Comparison of ENCODE assay signal across 8 cellular contexts in the genomic region with DNA sequence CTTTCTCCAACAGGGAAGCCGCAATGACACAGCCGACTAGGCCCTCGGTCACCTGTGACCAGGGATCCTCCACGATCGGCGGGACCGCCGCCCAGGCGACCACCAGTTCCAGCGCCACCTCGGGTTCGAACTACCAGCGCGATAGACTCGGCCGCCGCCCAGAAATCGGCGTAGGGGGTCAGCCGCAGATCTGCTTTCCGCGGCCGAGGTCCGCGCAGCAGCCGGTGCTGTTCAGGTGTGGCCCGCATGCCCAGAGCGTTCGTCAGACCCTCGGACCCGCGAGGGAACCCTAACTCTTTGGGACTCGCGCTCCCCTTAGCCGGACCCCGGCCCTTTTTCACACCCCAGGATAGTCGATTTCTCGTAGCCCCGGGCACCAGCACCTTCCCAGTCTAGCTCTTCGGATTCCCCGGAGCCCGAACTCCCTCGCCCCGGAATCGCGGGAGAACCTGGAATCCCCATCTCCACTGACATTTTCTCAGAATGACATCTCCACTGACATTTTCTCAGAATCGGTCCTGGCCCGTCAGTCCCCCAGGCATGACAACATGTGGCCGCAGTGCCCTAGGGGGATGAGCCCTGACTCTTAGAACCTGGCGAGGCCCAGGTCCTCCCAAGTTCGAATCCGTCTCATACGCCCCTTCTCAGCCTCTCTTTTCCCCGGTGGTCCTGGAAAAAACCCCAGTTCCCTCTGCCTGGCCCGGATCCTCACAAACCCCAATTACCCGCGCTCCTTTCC. TPM values are rescaled to one million over a fixed set of nuclear protein-coding genes. Genes with fewer than 3 reads are reported as not detected.
DNase-seq lines count a peak whose midpoint lies in the region; ATAC-seq and TF ChIP-seq lines count a peak whose summit lies in the region.

No MANE protein-coding gene starts in this region.

- peaks cover 34 to 59% (median 58%) of the 10 kb centered on the region in 3 donors for H3K27me3 Mint-ChIP-seq in CD14-positive monocyte (ENCODE audit: low read depth in 3 of 3)

- no peak overlapping the region; the same call in 1 of the 2 replicates for H3K9ac ChIP-seq in OCI-LY3 (ENCODE audit: low read length)

- H3K9me3 ChIP-seq in OCI-LY3 (ENCODE audit: insufficient read depth, low read length): no peaks in the 10 kb centered on the region
- H3K9me3 ChIP-seq in esophagus muscularis mucosa: no peaks in the 10 kb centered on the region

- H3K27ac ChIP-seq in OCI-LY3 (ENCODE audit: low read length) (no peak overlapping the region), esophagus muscularis mucosa (replicated peaks in 1 of 4) (no peak overlapping the region)

- TF ChIP-seq EP300 in esophagus muscularis mucosa (IDR thresholded peaks at IDR 0.05): no peak

- H3K4me3 Mint-ChIP-seq in CD14-positive monocyte: peak overlapping the region; percentile 92 to 99

- peaks cover 0 to 22% (median 6%) of the 10 kb centered on the region in 7 donors for H3K9me3 Mint-ChIP-seq in CD14-positive monocyte

- TF ChIP-seq POLR2A in esophagus muscularis mucosa (IDR thresholded peaks at IDR 0.05; ENCODE audit: low read depth): no peak

- ATAC-seq in omental fat pad (ENCODE audit: low FRiP score): peak; percentile 8
- no peak for ATAC-seq in GM21529 (IDR thresholded peaks at IDR 0.05; ENCODE audit: unreplicated experiment)

- H3K36me3 ChIP-seq in OCI-LY3 (replicated peaks; ENCODE audit: low read depth, low read length) (no peaks in the 10 kb centered on the region), esophagus muscularis mucosa (no peaks in the 10 kb centered on the region)

- peaks cover 24% of the 10 kb centered on the region for H3K4me1 Mint-ChIP-seq in CD14-positive monocyte

- intact Hi-C loops in CD14-positive monocyte (cut with micrococcal nuclease) (loop anchor here in 1 of 2 donors (5.0 kb wide), 1 partner anchor 61 kb away; the partner anchor contains the start of gene THG1L), esophagus muscularis mucosa (cut with DNase I) (loop anchor here (5.0 kb wide), 1 partner anchor 46 kb away; no protein-coding TSS in a partner anchor)

- H3K36me3 Mint-ChIP-seq in CD14-positive monocyte: peaks cover 8 to 12% of the 10 kb centered on the region in 2 donors

- WGBS in esophagus muscularis mucosa: 50% methylated on average over 37 of the region's 57 CpGs

- no peaks in the 10 kb centered on the region for H3K27me3 ChIP-seq in OCI-LY3 (ENCODE audit: low read depth, low read length)
- H3K27me3 ChIP-seq in esophagus muscularis mucosa: peaks cover 0 to 26% (median 4%) of the 10 kb centered on the region in 4 donors

- H3K79me2 ChIP-seq in OCI-LY3 (ENCODE audit: low read length): no peaks in the 10 kb centered on the region

- H3K4me2 ChIP-seq in OCI-LY3 (ENCODE audit: low read length): peak overlapping the region; percentile 98

- peak overlapping the region; percentile 95; the same call in 1 of the 2 replicates for H2AFZ ChIP-seq in OCI-LY3 (ENCODE audit: low read depth, low read length)

- H4K20me1 ChIP-seq in OCI-LY3 (ENCODE audit: insufficient read depth, low read length): no peaks in the 10 kb centered on the region

- H3K27ac Mint-ChIP-seq in CD14-positive monocyte: peak overlapping the region in 3 of 7 donors; percentile 6 to 70 (median 37)

- H3K4me1 ChIP-seq in OCI-LY3 (ENCODE audit: low read length) (peaks cover 15% of the 10 kb centered on the region), esophagus muscularis mucosa (peaks cover 13 to 16% (median 15%) of the 10 kb centered on the region in 4 donors)

- TF ChIP-seq CTCF in CD14-positive monocyte (IDR thresholded peaks at IDR 0.05) (no peak), OCI-LY3 (IDR thresholded peaks at IDR 0.05; ENCODE audit: low read depth, low read length) (no peak), esophagus muscularis mucosa (IDR thresholded peaks at IDR 0.05) (no peak), omental fat pad (IDR thresholded peaks at IDR 0.05) (no peak), GM20000 (IDR thresholded peaks at IDR 0.05; ENCODE audit: extremely low read depth, missing control alignments) (no peak)

- H3K4me3 ChIP-seq in OCI-LY3 (ENCODE audit: low read length): peak overlapping the region; percentile 83
- peak overlapping the region; percentile 60 to 79 (median 64) for H3K4me3 ChIP-seq in esophagus muscularis mucosa

- no peak for DNase-seq in CD14-positive monocyte (ENCODE audit: low spot score)
- DNase-seq in esophagus muscularis mucosa (ENCODE audit: extremely low spot score): peak; percentile 60
- DNase-seq in omental fat pad (ENCODE audit: low spot score): no peak
- DNase-seq in GM20000 (ENCODE audit: low spot score): no peak
- DNase-seq in HPDE6-E6E7 (ENCODE audit: extremely low spot score): no peak
- no peak for DNase-seq in MV-4-11 (lab: John Stamatoyannopoulos, UW)

RNA-seq across cellular contexts. Expression of gene C5orf52, which starts 0.4 kb away (rescaled TPM):
- not detected for polyA plus RNA-seq in CD14-positive monocyte
- total RNA-seq in esophagus muscularis mucosa (not detected), omental fat pad (not detected)

RNA-seq across cellular contexts. Expression of gene SOX30, which starts 19.5 kb away (rescaled TPM):
- under 1 TPM; 0.12 to 0.22 TPM for polyA plus RNA-seq in CD14-positive monocyte
- total RNA-seq in esophagus muscularis mucosa (under 1 TPM in 2 of 4 donors, not detected in 2; 0.17 to 0.34 TPM), omental fat pad (under 1 TPM in 1 of 4 donors, not detected in 3; 0.12 TPM)

RNA-seq across cellular contexts. Expression of gene THG1L, which starts 59.5 kb away (rescaled TPM):
- polyA plus RNA-seq in CD14-positive monocyte: 1 to 10 TPM; 7.6 TPM
- total RNA-seq in esophagus muscularis mucosa: 10 to 100 TPM; 14.1 to 22.7 (median 20.7) TPM
- total RNA-seq in omental fat pad: 10 to 100 TPM in 3 of 4 donors, 1 to 10 TPM in 1; 9.8 to 12.1 (median 11.1) TPM
